7 cellular contexts compared by ENCODE assay signal in the genomic region with DNA sequence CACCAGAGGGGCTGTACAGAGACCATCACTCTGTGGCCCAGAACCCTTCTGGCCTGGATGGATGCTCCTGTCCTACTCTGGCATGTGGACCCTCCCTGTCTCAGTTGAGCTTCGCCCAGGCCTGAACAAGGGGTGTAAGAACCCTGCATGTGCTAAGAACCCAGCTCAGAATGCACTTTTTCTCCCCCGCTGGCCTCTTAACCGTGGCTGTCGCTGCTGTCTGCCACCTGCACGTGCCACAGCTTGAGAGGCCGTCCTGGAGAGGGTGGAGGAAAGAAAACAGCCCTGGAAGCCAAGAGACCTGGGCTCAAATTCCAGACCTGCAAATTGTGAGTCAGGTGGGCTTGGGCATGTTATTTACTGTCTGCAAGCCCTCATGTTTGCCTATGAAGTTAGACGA.
"Had no signal": no experiment of that assay in that cellular context is flagged by ENCODE, and none has a peak within 500 bp of the region (broad histone marks: within the 10 kb centered on the region; RNA-seq: fewer than 3 reads in every experiment).

No MANE protein-coding gene starts in this region.

- H3K9me3 ChIP-seq: adrenal gland, esophagus muscularis mucosa, gastrocnemius medialis, lower lobe of right lung, mucosa of descending colon, thoracic aorta, vagina had no signal

- H3K27me3 ChIP-seq: adrenal gland, esophagus muscularis mucosa, gastrocnemius medialis, vagina had no signal

- H3K4me1 ChIP-seq: adrenal gland, esophagus muscularis mucosa, gastrocnemius medialis, vagina had no signal

- H3K4me3 ChIP-seq: adrenal gland, esophagus muscularis mucosa, gastrocnemius medialis, lower lobe of right lung, mucosa of descending colon, thoracic aorta, vagina had no signal

- H3K36me3 ChIP-seq: adrenal gland, esophagus muscularis mucosa, gastrocnemius medialis, lower lobe of right lung, thoracic aorta, vagina had no signal

- H3K27ac ChIP-seq: adrenal gland, esophagus muscularis mucosa, gastrocnemius medialis, lower lobe of right lung, thoracic aorta, vagina had no signal
